ENCODE assay signal across 19 cellular contexts in genomic region chr15:68413363-68414255, GRCh38. TPM values are rescaled to one million over a fixed set of nuclear protein-coding genes. Genes with fewer than 3 reads are reported as not detected.
A peak's percentile ranks its signal among the peaks of the same experiment; 100 is the strongest.
DNase-seq lines count a peak whose midpoint lies in the region; ATAC-seq and TF ChIP-seq lines count a peak whose summit lies in the region.
"Had no signal": no experiment of that assay in that cellular context is flagged by ENCODE, and none has a peak within 500 bp of the region (broad histone marks: within the 10 kb centered on the region; RNA-seq: fewer than 3 reads in every experiment).

No MANE protein-coding gene starts in this region.

- intact Hi-C loops in right cardiac atrium (cut with DNase I), result no loop called here
- intact Hi-C loops in psoas muscle (cut with DNase I), result no loop called here
- intact Hi-C loops in activated T-helper 2 cell treated with anti-CD3 and anti-CD28 coated beads, Interferon-gamma antibody, Interleukin-2, Interleukin-4, amounts not matched to agents 10 μg/mL and 5 μg/mL and 100 μg/mL, durations not matched to agents 14 hours and 24 hours and 36 hours (cut with micrococcal nuclease), result no loop called here

- no peaks in the 10 kb centered on the region for H3K27me3 ChIP-seq in right cardiac atrium (ENCODE audit: control insufficient read depth, insufficient read depth)
- peaks cover 0 to 1% (median 0%) of the 10 kb centered on the region in 3 donors for H3K27me3 ChIP-seq in psoas muscle (ENCODE audit: insufficient read depth in 3 of 3, low read length in 2 of 3)
- H3K27me3 ChIP-seq: transverse colon had no signal

- H3K27ac ChIP-seq in right cardiac atrium (ENCODE audit: low read length) (no peak overlapping the region), psoas muscle (no peak overlapping the region)
- H3K27ac ChIP-seq: RWPE1 had no signal

- no peak overlapping the region for H3K4me3 Mint-ChIP-seq in progenitor cell of endocrine pancreas (ENCODE audit: low read depth)
- no peak overlapping the region for H3K4me3 Mint-ChIP-seq in activated T-helper 2 cell treated with anti-CD3 and anti-CD28 coated beads, Interferon-gamma antibody, Interleukin-2, Interleukin-4, amounts not matched to agents 10 μg/mL and 5 μg/mL and 100 μg/mL, durations not matched to agents 14 hours and 24 hours and 36 hours (ENCODE audit: low read depth)
- H3K4me3 Mint-ChIP-seq: stimulated activated memory B cell treated with anti-CD40 and anti-IgM and Interleukin-4, amounts not matched to agents 10 μg/mL and 1 μg/mL and 100 μg/mL, for 72 hours had no signal

- H3K4me1 Mint-ChIP-seq in progenitor cell of endocrine pancreas (ENCODE audit: low read depth), result peaks cover 5% of the 10 kb centered on the region
- H3K4me1 Mint-ChIP-seq in activated T-helper 2 cell treated with anti-CD3 and anti-CD28 coated beads, Interferon-gamma antibody, Interleukin-2, Interleukin-4, amounts not matched to agents 10 μg/mL and 5 μg/mL and 100 μg/mL, durations not matched to agents 14 hours and 24 hours and 36 hours (ENCODE audit: low read depth), result no peaks in the 10 kb centered on the region
- H3K4me1 Mint-ChIP-seq: stimulated activated memory B cell treated with anti-CD40 and anti-IgM and Interleukin-4, amounts not matched to agents 10 μg/mL and 1 μg/mL and 100 μg/mL, for 72 hours had no signal

- 68% methylated on average over 16 of the region's 16 CpGs for WGBS in right cardiac atrium
- 57 to 61% (median 58%) methylated on average over 16 of the region's 16 CpGs for WGBS in psoas muscle, 3 donors

- ATAC-seq in right cardiac atrium (peak; percentile 16 to 35), psoas muscle (no peak)
- ATAC-seq: stimulated activated memory B cell treated with anti-CD40 and anti-IgM and Interleukin-4, amounts not matched to agents 10 μg/mL and 1 μg/mL and 100 μg/mL, for 72 hours had no signal

- H3K4me1 ChIP-seq in right cardiac atrium (ENCODE audit: control insufficient read depth, insufficient read depth, low read length) (peaks cover 6% of the 10 kb centered on the region), psoas muscle (no peaks in the 10 kb centered on the region)

- H3K36me3 Mint-ChIP-seq in progenitor cell of endocrine pancreas (ENCODE audit: insufficient read depth), result no peaks in the 10 kb centered on the region
- H3K36me3 Mint-ChIP-seq in activated T-helper 2 cell treated with anti-CD3 and anti-CD28 coated beads, Interferon-gamma antibody, Interleukin-2, Interleukin-4, amounts not matched to agents 10 μg/mL and 5 μg/mL and 100 μg/mL, durations not matched to agents 14 hours and 24 hours and 36 hours (ENCODE audit: low read depth), result no peaks in the 10 kb centered on the region
- H3K36me3 Mint-ChIP-seq: stimulated activated memory B cell treated with anti-CD40 and anti-IgM and Interleukin-4, amounts not matched to agents 10 μg/mL and 1 μg/mL and 100 μg/mL, for 72 hours had no signal

- H3K4me3 ChIP-seq in right cardiac atrium (ENCODE audit: low read length) (no peak overlapping the region), psoas muscle (no peak overlapping the region)
- H3K4me3 ChIP-seq: transverse colon had no signal

- H3K27ac Mint-ChIP-seq in progenitor cell of endocrine pancreas, result no peak overlapping the region
- no peak overlapping the region for H3K27ac Mint-ChIP-seq in activated T-helper 2 cell treated with anti-CD3 and anti-CD28 coated beads, Interferon-gamma antibody, Interleukin-2, Interleukin-4, amounts not matched to agents 10 μg/mL and 5 μg/mL and 100 μg/mL, durations not matched to agents 14 hours and 24 hours and 36 hours
- H3K27ac Mint-ChIP-seq: stimulated activated memory B cell treated with anti-CD40 and anti-IgM and Interleukin-4, amounts not matched to agents 10 μg/mL and 1 μg/mL and 100 μg/mL, for 72 hours had no signal

- no peaks in the 10 kb centered on the region for H3K9me3 Mint-ChIP-seq in progenitor cell of endocrine pancreas (ENCODE audit: low read depth)
- H3K9me3 Mint-ChIP-seq in activated T-helper 2 cell treated with anti-CD3 and anti-CD28 coated beads, Interferon-gamma antibody, Interleukin-2, Interleukin-4, amounts not matched to agents 10 μg/mL and 5 μg/mL and 100 μg/mL, durations not matched to agents 14 hours and 24 hours and 36 hours, result no peaks in the 10 kb centered on the region
- H3K9me3 Mint-ChIP-seq: stimulated activated memory B cell treated with anti-CD40 and anti-IgM and Interleukin-4, amounts not matched to agents 10 μg/mL and 1 μg/mL and 100 μg/mL, for 72 hours had no signal

- H3K27me3 Mint-ChIP-seq in progenitor cell of endocrine pancreas, result peaks cover 19% of the 10 kb centered on the region
- H3K27me3 Mint-ChIP-seq in activated T-helper 2 cell treated with anti-CD3 and anti-CD28 coated beads, Interferon-gamma antibody, Interleukin-2, Interleukin-4, amounts not matched to agents 10 μg/mL and 5 μg/mL and 100 μg/mL, durations not matched to agents 14 hours and 24 hours and 36 hours (ENCODE audit: low read depth), result peaks cover 2% of the 10 kb centered on the region

- no peak for TF ChIP-seq CTCF in psoas muscle (IDR thresholded peaks at IDR 0.05)
- no peak for TF ChIP-seq CTCF in progenitor cell of endocrine pancreas (IDR thresholded peaks at IDR 0.05; ENCODE audit: unreplicated experiment)

- peak; percentile 37 for DNase-seq in activated effector memory CD4-positive, alpha-beta T cell treated with anti-CD3 and anti-CD28 coated beads, Interleukin-2, amount 50 U/mL, for 16 hours
- no peak for DNase-seq in activated effector memory CD4-positive, alpha-beta T cell treated with Interleukin-2 at 50 U/mL for 16 hours
- DNase-seq in right cardiac atrium, result peak; percentile 68 to 88 (median 80)
- peak; percentile 71 to 76 for DNase-seq in psoas muscle
- no peak for DNase-seq in progenitor cell of endocrine pancreas (ENCODE audit: low spot score, unreplicated experiment)
- DNase-seq in dermis blood vessel endothelial cell, result no peak
- DNase-seq in inferior parietal cortex (ENCODE audit: extremely low spot score), result no peak
- no peak for DNase-seq in activated T-helper 2 cell treated with anti-CD3 and anti-CD28 coated beads, Interferon-gamma antibody, Interleukin-2, Interleukin-4, amounts not matched to agents 10 μg/mL and 5 μg/mL and 100 μg/mL, durations not matched to agents 14 hours and 24 hours and 36 hours (ENCODE audit: low spot score)
- DNase-seq: 8988T; activated CD4-positive, alpha-beta T cell treated with anti-CD3 and anti-CD28 coated beads for 48 hours; activated naive CD4-positive, alpha-beta T cell treated with Interleukin-2 at 50 U/mL for 16 hours; EL; NCI-H1105 treated with DMSO at 0.1 percent for 48 hours; NCI-H2107; NCI-H510A treated with DMSO at 0.1 percent for 48 hours; transverse colon had no signal

- no peaks in the 10 kb centered on the region for H3K36me3 ChIP-seq in psoas muscle (ENCODE audit: insufficient read depth in 1 of 2, low read depth in 1 of 2)
- H3K36me3 ChIP-seq: transverse colon had no signal

- H3K9me3 ChIP-seq in right cardiac atrium (ENCODE audit: control insufficient read depth, low read length) (no peaks in the 10 kb centered on the region), psoas muscle (no peaks in the 10 kb centered on the region)
- H3K9me3 ChIP-seq: transverse colon had no signal

RNA-seq across cellular contexts. Expression of gene ITGA11, which starts 18.4 kb away (rescaled TPM):
- 10 to 100 TPM; 20.1 to 34.0 (median 21.2) TPM for total RNA-seq in right cardiac atrium
- polyA plus RNA-seq in right cardiac atrium, result 11.6 TPM
- total RNA-seq in psoas muscle, result 1 to 10 TPM in 3 of 4 donors, under 1 TPM in 1; 0.52 to 7.9 (median 4.4) TPM
- polyA plus RNA-seq in psoas muscle, result under 1 TPM; 0.10 to 0.97 (median 0.49) TPM
- total RNA-seq in progenitor cell of endocrine pancreas, result not detected in 2 replicates
- 3.4 and 12.9 TPM in 2 replicates for total RNA-seq in dermis blood vessel endothelial cell
- 0.92 and 2.3 TPM in 2 replicates for total RNA-seq in activated T-helper 2 cell treated with anti-CD3 and anti-CD28 coated beads, Interferon-gamma antibody, Interleukin-2, Interleukin-4, amounts not matched to agents 10 μg/mL and 5 μg/mL and 100 μg/mL, durations not matched to agents 14 hours and 24 hours and 36 hours
- polyA plus RNA-seq: neural cell had no signal

Comparison
In these comparisons a context has a peak if more than half of its experiments do, and no peak if none do; other contexts are left out.
1. DNase-seq: peak in activated effector memory CD4-positive, alpha-beta T cell treated with anti-CD3 and anti-CD28 coated beads, Interleukin-2, amount 50 U/mL, for 16 hours (single experiment), right cardiac atrium (3 of 3) and psoas muscle (2 of 2); none in activated effector memory CD4-positive, alpha-beta T cell treated with Interleukin-2 at 50 U/mL for 16 hours (single experiment), progenitor cell of endocrine pancreas (single experiment), dermis blood vessel endothelial cell (single experiment), inferior parietal cortex (single experiment) and activated T-helper 2 cell treated with anti-CD3 and anti-CD28 coated beads, Interferon-gamma antibody, Interleukin-2, Interleukin-4, amounts not matched to agents 10 μg/mL and 5 μg/mL and 100 μg/mL, durations not matched to agents 14 hours and 24 hours and 36 hours (single experiment).
2. ATAC-seq: peak in right cardiac atrium (2 of 2); none in psoas muscle (0 of 4).